ENCODE assay signal across 22 cellular contexts in the genomic region with DNA sequence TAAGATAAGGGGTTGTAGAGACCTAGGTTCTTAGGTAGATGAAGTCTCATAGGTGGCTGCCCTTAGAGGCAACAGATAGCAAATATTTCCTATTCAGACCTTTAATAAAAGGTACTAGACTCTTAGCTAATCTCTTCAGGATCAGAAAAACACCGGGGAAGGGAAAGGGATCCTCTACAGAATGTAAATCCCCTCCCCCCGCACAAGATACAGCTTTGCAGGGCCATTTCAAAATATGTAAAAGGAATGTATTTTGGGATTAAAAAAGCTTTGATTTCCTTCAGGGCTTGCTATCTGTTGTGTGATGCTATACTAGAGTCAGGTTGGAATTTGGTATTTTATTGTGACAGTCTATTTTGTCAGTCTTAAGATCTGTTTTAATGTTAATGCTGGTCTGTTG.
DNase-seq lines count a peak whose midpoint lies in the region; ATAC-seq and TF ChIP-seq lines count a peak whose summit lies in the region.
"Had no signal": no experiment of that assay in that cellular context is flagged by ENCODE, and none has a peak within 500 bp of the region (broad histone marks: within the 10 kb centered on the region; RNA-seq: fewer than 3 reads in every experiment).

No MANE protein-coding gene starts in this region.

- dilution Hi-C loops in IMR-90 (cut with HindIII; ENCODE audit: low sequenced_read_pairs, unreplicated experiment): no loop called here

- no peak overlapping the region for H2AK5ac ChIP-seq in IMR-90 (ENCODE audit: low read depth, low read length)

- H3K14ac ChIP-seq in IMR-90 (replicated peaks; ENCODE audit: low read depth, low read length): 0 out of 2 replicates have a peak overlapping the region, but pooled peaks have one; percentile 25

- H3K79me2 ChIP-seq in osteoblast (ENCODE audit: insufficient read depth, low read length): peaks cover 8% of the 10 kb centered on the region

- H3K27me3 Mint-ChIP-seq in endodermal cell (ENCODE audit: insufficient read depth): no peaks in the 10 kb centered on the region
- H3K27me3 Mint-ChIP-seq in activated CD4-positive, alpha-beta memory T cell treated with anti-CD3 and anti-CD28 coated beads for 36 hours: no peaks in the 10 kb centered on the region
- H3K27me3 Mint-ChIP-seq: CD4-positive, CD25-positive, alpha-beta regulatory T cell had no signal

- peak overlapping the region; percentile 89 for H4K91ac ChIP-seq in IMR-90 (ENCODE audit: insufficient read depth, low read depth, low read length)

- no peak overlapping the region for H3K23ac ChIP-seq in IMR-90 (ENCODE audit: low read depth, low read length)

- H3K4me1 ChIP-seq in IMR-90 (ENCODE audit: control insufficient read depth, insufficient read depth, low read length) (peaks cover 23% of the 10 kb centered on the region), endodermal cell (ENCODE audit: control insufficient read depth, insufficient read depth, low read length) (peaks cover 23% of the 10 kb centered on the region), osteoblast (ENCODE audit: insufficient read depth, low read length) (peaks cover 30% of the 10 kb centered on the region)

- peak overlapping the region; percentile 98 for H3K18ac ChIP-seq in IMR-90 (ENCODE audit: low read depth, low read length)

- peaks cover 37% of the 10 kb centered on the region for H3K4me1 Mint-ChIP-seq in endodermal cell
- H3K4me1 Mint-ChIP-seq in activated CD4-positive, alpha-beta memory T cell treated with anti-CD3 and anti-CD28 coated beads for 36 hours (ENCODE audit: low read depth): no peaks in the 10 kb centered on the region

- H4K5ac ChIP-seq in IMR-90 (ENCODE audit: low read depth, low read length): peak overlapping the region; percentile 89

- H3K27ac ChIP-seq in IMR-90 (ENCODE audit: insufficient read depth, low read length) (peak overlapping the region; percentile 59; the same call in 1 of the 2 replicates), endodermal cell (ENCODE audit: low read depth, low read length) (no peak overlapping the region), osteoblast (ENCODE audit: low read depth, low read length) (no peak overlapping the region)
- H3K27ac ChIP-seq: BLaER1, PC-9, SJSA1 had no signal

- H3K27me3 ChIP-seq in BJ (ENCODE audit: control insufficient read depth, insufficient read depth, low read length) (no peaks in the 10 kb centered on the region), IMR-90 (ENCODE audit: control insufficient read depth, insufficient read depth, low read length) (no peaks in the 10 kb centered on the region), endodermal cell (ENCODE audit: control insufficient read depth, insufficient read depth, low read length, poor library complexity, severe bottlenecking) (no peaks in the 10 kb centered on the region), osteoblast (ENCODE audit: insufficient read depth, low read length) (no peaks in the 10 kb centered on the region)
- H3K27me3 ChIP-seq: BLaER1, MG63, SJSA1 had no signal

- no peak overlapping the region for H3K9ac ChIP-seq in IMR-90 (ENCODE audit: low read depth, low read length)
- H3K9ac ChIP-seq in endodermal cell (ENCODE audit: extremely low read depth, low read length, poor library complexity, severe bottlenecking): no peak overlapping the region
- H3K9ac ChIP-seq: BLaER1 had no signal

- intact Hi-C loops in IMR-90 (cut with micrococcal nuclease): no loop called here
- intact Hi-C loops in activated CD4-positive, alpha-beta memory T cell treated with anti-CD3 and anti-CD28 coated beads for 36 hours (cut with micrococcal nuclease): no loop called here

- H3K9me3 ChIP-seq in IMR-90 (ENCODE audit: control insufficient read depth, insufficient read depth, low read length) (no peaks in the 10 kb centered on the region), endodermal cell (ENCODE audit: control insufficient read depth, low read length) (no peaks in the 10 kb centered on the region), osteoblast (ENCODE audit: low read depth, low read length) (no peaks in the 10 kb centered on the region)
- H3K9me3 ChIP-seq: BLaER1, MG63, SJSA1 had no signal

- TF ChIP-seq RAD21 in IMR-90 (IDR thresholded peaks at IDR 0.05; ENCODE audit: low read length): no peak

- H3K36me3 ChIP-seq in BJ (ENCODE audit: control insufficient read depth, insufficient read depth, low read length): peaks cover 9% of the 10 kb centered on the region
- peaks cover 27% of the 10 kb centered on the region for H3K36me3 ChIP-seq in IMR-90 (ENCODE audit: control insufficient read depth, insufficient read depth, low read length)
- peaks cover 26% of the 10 kb centered on the region for H3K36me3 ChIP-seq in endodermal cell (ENCODE audit: control insufficient read depth, insufficient read depth, low read length)
- peaks cover 38% of the 10 kb centered on the region for H3K36me3 ChIP-seq in osteoblast (ENCODE audit: insufficient read depth, low read length)

- H3K9me3 Mint-ChIP-seq in endodermal cell: no peaks in the 10 kb centered on the region
- no peaks in the 10 kb centered on the region for H3K9me3 Mint-ChIP-seq in activated CD4-positive, alpha-beta memory T cell treated with anti-CD3 and anti-CD28 coated beads for 36 hours
- H3K9me3 Mint-ChIP-seq: CD4-positive, CD25-positive, alpha-beta regulatory T cell; H9 had no signal

- POLR2A ChIA-PET in BJ (lab: Charles Lee): interaction anchor here (0.9 kb wide), 1 partner anchor 11 kb away, joined by 3 read pairs; no protein-coding TSS in a partner anchor
- POLR2A ChIA-PET in IMR-90 (lab: Charles Lee; ENCODE audit: unreplicated experiment): no interaction called here
- POLR2A ChIA-PET in activated CD4-positive, alpha-beta memory T cell treated with anti-CD3 and anti-CD28 coated beads for 36 hours (lab: Charles Lee): no interaction called here

- DNase-seq in BJ (ENCODE audit: low read depth) (no peak), IMR-90 (no peak), endodermal cell (no peak), osteoblast (ENCODE audit: insufficient read length, low spot score, missing footprints) (no peak), NCI-H1436 (lab: John Stamatoyannopoulos, UW) (no peak), putamen (ENCODE audit: low spot score) (no peak)
- no peak for DNase-seq in activated CD4-positive, alpha-beta memory T cell treated with anti-CD3 and anti-CD28 coated beads for 36 hours
- DNase-seq: CD4-positive, CD25-positive, alpha-beta regulatory T cell; H9; KG1; MG63; NCI-H1048; NCI-H1417 treated with DMSO at 0.1 percent for 48 hours; NCI-H187; NCI-H2171 treated with DMSO at 0.1 percent for 48 hours; NCI-H446; NCI-H526; PC-9; Right ventricle myocardium superior; RPMI8226 had no signal

- H3K56ac ChIP-seq in IMR-90 (ENCODE audit: extremely low read depth, insufficient read depth, low read length): no peak overlapping the region

- H3K4ac ChIP-seq in IMR-90 (ENCODE audit: low read depth, low read length): peak overlapping the region; percentile 95

- H3K79me1 ChIP-seq in IMR-90 (ENCODE audit: low read depth in 1 of 2, low read length in 2 of 2): peaks cover 9 to 59% of the 10 kb centered on the region in 2 experiments

- peak overlapping the region; percentile 42 for H3K4me3 ChIP-seq in BJ (ENCODE audit: low read depth, low read length)
- no peak overlapping the region; the same call in 1 of the 2 replicates for H3K4me3 ChIP-seq in IMR-90 (ENCODE audit: insufficient read depth, low read depth, low read length)
- peak overlapping the region; percentile 30 for H3K4me3 ChIP-seq in endodermal cell (ENCODE audit: low read length)
- no peak overlapping the region for H3K4me3 ChIP-seq in osteoblast (ENCODE audit: insufficient read depth, low read length)
- H3K4me3 ChIP-seq: BLaER1, MG63, PC-9, SJSA1 had no signal

- peak overlapping the region; percentile 52 to 80; a peak in 3 of 4 replicates for H4K8ac ChIP-seq in IMR-90 (ENCODE audit: low read depth in 2 of 2, low read length in 2 of 2)

- H4K20me1 ChIP-seq in IMR-90 (ENCODE audit: insufficient read depth, low read length) (no peaks in the 10 kb centered on the region), osteoblast (ENCODE audit: insufficient read depth, low read length) (no peaks in the 10 kb centered on the region)
- H4K20me1 ChIP-seq: BLaER1 had no signal

- peak overlapping the region; percentile 94 for H2BK120ac ChIP-seq in IMR-90 (ENCODE audit: low read depth, low read length)

- H2AFZ ChIP-seq in IMR-90 (replicated peaks; ENCODE audit: low read length, poor library complexity) (no peak overlapping the region), osteoblast (ENCODE audit: low read length) (no peak overlapping the region)
- H2AFZ ChIP-seq: PC-9 had no signal

- peak overlapping the region; percentile 14 for H3K4me3 Mint-ChIP-seq in endodermal cell
- no peak overlapping the region for H3K4me3 Mint-ChIP-seq in activated CD4-positive, alpha-beta memory T cell treated with anti-CD3 and anti-CD28 coated beads for 36 hours
- H3K4me3 Mint-ChIP-seq: CD4-positive, CD25-positive, alpha-beta regulatory T cell; H9 had no signal

- H3K4me2 ChIP-seq in IMR-90 (ENCODE audit: low read depth, low read length) (no peak overlapping the region; the same call in 1 of the 2 replicates), osteoblast (ENCODE audit: insufficient read depth, low read length) (peak overlapping the region; percentile 4)
- H3K4me2 ChIP-seq: BLaER1, PC-9 had no signal

- in situ Hi-C loops in IMR-90 (cut with MboI; ENCODE audit: low sequenced_read_pairs): no loop called here

- WGBS in IMR-90 (ENCODE audit: extremely low coverage in 2 of 2, insufficient read length in 1 of 2), 2 experiments: no CpG with 5 or more reads among the region's 2 CpGs
- WGBS in endodermal cell (ENCODE audit: insufficient coverage in 1 of 2, insufficient read length in 1 of 2), 2 experiments: 78% methylated on average over 2 of the region's 2 CpGs; no CpG with 5 or more reads in 1 of the 2 experiments

- peak overlapping the region; percentile 91; the same call in 1 of the 3 replicates for H2BK15ac ChIP-seq in IMR-90 (ENCODE audit: low read depth, low read length)

- TF ChIP-seq CTCF in BJ (IDR thresholded peaks at IDR 0.05; ENCODE audit: insufficient read depth, low read depth, low read length) (no peak), IMR-90 (conservative IDR thresholded peaks at IDR 0.05; ENCODE audit: low read depth, low read length) (no peak), endodermal cell (conservative IDR thresholded peaks at IDR 0.05) (no peak), osteoblast (IDR thresholded peaks at IDR 0.05; ENCODE audit: extremely low read depth, low read depth, low read length) (no peak)

- no peak for ATAC-seq in IMR-90 (ENCODE audit: low read depth)

- peak overlapping the region; percentile 92 for H3K27ac Mint-ChIP-seq in endodermal cell
- H3K27ac Mint-ChIP-seq in activated CD4-positive, alpha-beta memory T cell treated with anti-CD3 and anti-CD28 coated beads for 36 hours: no peak overlapping the region
- H3K27ac Mint-ChIP-seq: CD4-positive, CD25-positive, alpha-beta regulatory T cell had no signal

- no peak overlapping the region for H2AK9ac ChIP-seq in IMR-90 (replicated peaks; ENCODE audit: low read depth, low read length, poor library complexity)

- BruUV-seq in IMR-90 (replicated peaks; lab: Mats Ljungman, UMichigan): no TSS peak

- no peak for TF ChIP-seq POLR2A in IMR-90 (IDR thresholded peaks at IDR 0.05; ENCODE audit: low read depth, low read length)

- CTCF ChIA-PET in BJ (lab: Yijun Ruan, JAX): interaction anchor here (2.2 kb wide), 2 partner anchors 9 to 10 kb away, joined by 6 to 9 read pairs; no protein-coding TSS in a partner anchor
- CTCF ChIA-PET in IMR-90 (lab: Yijun Ruan, JAX): interaction anchor here (1.3 kb wide), 1 partner anchor 29 kb away, joined by 5 read pairs; no protein-coding TSS in a partner anchor
- CTCF ChIA-PET in activated CD4-positive, alpha-beta memory T cell treated with anti-CD3 and anti-CD28 coated beads for 36 hours (lab: Charles Lee): interaction anchor here (0.6 to 0.9 kb wide), 2 partner anchors 26 to 1272 kb away, joined by 3 read pairs; no protein-coding TSS in a partner anchor

- H2BK5ac ChIP-seq in IMR-90 (ENCODE audit: low read depth, low read length, poor library complexity, severe bottlenecking): peak overlapping the region; percentile 45

- peak overlapping the region; percentile 94 for H2BK20ac ChIP-seq in IMR-90 (ENCODE audit: low read depth, low read length)

- peaks cover 23% of the 10 kb centered on the region for H3K36me3 Mint-ChIP-seq in endodermal cell (ENCODE audit: low read depth)
- H3K36me3 Mint-ChIP-seq in activated CD4-positive, alpha-beta memory T cell treated with anti-CD3 and anti-CD28 coated beads for 36 hours: peaks cover 2% of the 10 kb centered on the region

- peaks cover 20% of the 10 kb centered on the region for H3K9me1 ChIP-seq in IMR-90 (ENCODE audit: insufficient read depth, low read length)

Comparison
In these comparisons a context has a peak if more than half of its experiments do, and no peak if none do; other contexts are left out.
1. H3K4me3 ChIP-seq: peak in BJ (single experiment) and endodermal cell (single experiment); none in IMR-90 (single experiment) and osteoblast (single experiment).